Comparison of ENCODE assay signal across 12 cellular contexts in the genomic region with DNA sequence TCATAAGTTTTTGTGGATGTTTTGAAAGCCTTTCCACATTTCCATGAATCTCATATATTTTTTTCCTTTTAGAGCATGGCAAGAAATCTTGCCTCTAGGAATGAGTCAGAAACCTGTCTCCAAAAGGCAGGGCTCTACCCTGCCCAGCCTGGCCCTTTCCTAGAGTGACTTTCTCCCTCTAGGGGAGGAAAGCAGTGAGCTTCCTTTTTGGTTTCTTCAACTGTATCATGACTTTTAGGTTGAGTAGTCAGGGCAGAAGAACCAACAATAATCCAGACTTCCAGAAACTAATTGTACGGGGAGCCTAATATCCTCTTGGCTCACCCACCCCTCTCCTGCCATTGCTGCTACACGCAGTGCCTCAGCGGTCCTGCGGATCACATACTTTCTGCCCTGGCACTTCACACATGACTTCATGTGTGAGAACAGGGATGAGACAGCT.
DNase-seq lines count a peak whose midpoint lies in the region; ATAC-seq and TF ChIP-seq lines count a peak whose summit lies in the region.
"Had no signal": no experiment of that assay in that cellular context is flagged by ENCODE, and none has a peak within 500 bp of the region (broad histone marks: within the 10 kb centered on the region; RNA-seq: fewer than 3 reads in every experiment).

No MANE protein-coding gene starts in this region.

- no peaks in the 10 kb centered on the region for H3K36me3 ChIP-seq in adipocyte (ENCODE audit: control insufficient read depth, insufficient read depth, low read length, severe bottlenecking)
- H3K36me3 ChIP-seq: ascending aorta, transverse colon had no signal

- CTCF ChIA-PET in HEK293T (lab: Yijun Ruan, JAX): interaction anchor here (0.8 kb wide), 1 partner anchor 312 kb away, joined by 4 read pairs; no protein-coding TSS in a partner anchor

- peaks cover 9% of the 10 kb centered on the region for H3K4me1 ChIP-seq in adipocyte (ENCODE audit: control insufficient read depth, insufficient read depth, low read length)
- H3K4me1 ChIP-seq: ascending aorta had no signal

- peak; percentile 5 for DNase-seq in A172 (ENCODE audit: low spot score)
- peak; percentile 41 for DNase-seq in HEK293T (ENCODE audit: extremely low spot score)
- peak; percentile 14 for DNase-seq in adipocyte (ENCODE audit: low read depth)
- DNase-seq in kidney tubule cell (ENCODE audit: low spot score): peak; percentile 88
- DNase-seq in RPMI8226: no peak
- no peak for DNase-seq in HuH-7.5 (ENCODE audit: low spot score)
- DNase-seq: naive thymus-derived CD8-positive, alpha-beta T cell; NCI-H187; transverse colon had no signal

- no peak overlapping the region for H3K4me3 ChIP-seq in adipocyte (ENCODE audit: low read length)
- H3K4me3 ChIP-seq: ascending aorta, transverse colon had no signal

- no peaks in the 10 kb centered on the region for H3K9me3 ChIP-seq in adipocyte (ENCODE audit: control insufficient read depth, low read length)
- H3K9me3 ChIP-seq: ascending aorta, transverse colon had no signal

- H3K27me3 ChIP-seq in adipocyte (replicated peaks; ENCODE audit: control insufficient read depth, insufficient read depth, low read length): no peaks in the 10 kb centered on the region
- H3K27me3 ChIP-seq: ascending aorta, transverse colon had no signal

- POLR2A ChIA-PET in HEK293T (lab: Yijun Ruan, JAX): no interaction called here

- no peak overlapping the region for H3K9ac ChIP-seq in adipocyte (ENCODE audit: low read length)

- ATAC-seq in HG02973 (IDR thresholded peaks at IDR 0.05; ENCODE audit: unreplicated experiment): no peak
- ATAC-seq in HG03565 (IDR thresholded peaks at IDR 0.05; ENCODE audit: unreplicated experiment): no peak
- ATAC-seq: naive thymus-derived CD8-positive, alpha-beta T cell had no signal

TF ChIP-seq in HEK293T, 16 proteins besides CTCF, POLR2A, EP300 and RAD21:
- TF ChIP-seq BHLHE40 (IDR thresholded peaks at IDR 0.05; ENCODE audit: borderline replicate concordance) (no peak), ZNF384 (IDR thresholded peaks at IDR 0.05) (no peak), FOXM1 (IDR thresholded peaks at IDR 0.05; ENCODE audit: borderline replicate concordance) (no peak)

Comparison
In these comparisons a context has a peak if more than half of its experiments do, and no peak if none do; other contexts are left out.
1. DNase-seq: peak in A172 (single experiment), HEK293T (single experiment), adipocyte (single experiment) and kidney tubule cell (single experiment); none in RPMI8226 (single experiment) and HuH-7.5 (single experiment).